Comparison of ENCODE assay signal across 1 cellular context in the genomic region with DNA sequence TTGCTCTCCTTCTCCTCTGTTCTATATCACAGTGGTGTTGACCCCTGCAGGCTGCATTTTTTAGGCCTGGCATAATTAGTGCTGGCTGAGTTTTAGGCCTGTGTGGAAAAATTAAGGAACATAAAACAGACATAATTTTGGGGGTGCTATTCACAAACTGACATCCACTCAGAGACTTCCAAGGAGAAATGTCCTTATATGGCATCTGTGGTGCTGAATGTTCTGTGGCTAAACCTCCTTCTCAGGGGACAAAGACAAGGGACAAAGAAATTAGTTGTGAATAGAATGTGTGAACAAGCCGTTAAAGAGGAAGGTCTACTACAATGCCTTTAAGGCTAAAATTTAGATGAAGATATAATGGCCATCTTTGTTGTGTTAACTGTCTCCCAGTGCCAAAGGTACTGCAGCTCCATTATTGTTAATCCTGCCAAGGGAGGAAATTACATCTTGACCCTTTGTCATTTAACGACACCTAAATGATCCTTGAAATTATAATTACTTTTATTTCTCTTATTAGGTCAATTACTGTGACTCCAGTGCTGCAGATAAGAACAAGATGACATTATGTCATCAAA.
TF ChIP-seq lines count a peak whose summit lies in the region.

No MANE protein-coding gene starts in this region.

TF ChIP-seq in WTC11, 78 proteins besides CTCF, POLR2A, EP300 and RAD21 (continued from another document):
- TF ChIP-seq, protein P1, sequence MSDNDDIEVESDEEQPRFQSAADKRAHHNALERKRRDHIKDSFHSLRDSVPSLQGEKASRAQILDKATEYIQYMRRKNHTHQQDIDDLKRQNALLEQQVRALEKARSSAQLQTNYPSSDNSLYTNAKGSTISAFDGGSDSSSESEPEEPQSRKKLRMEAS (CRISPR knock-in tag; IDR thresholded peaks at IDR 0.05), result no peak
